In the genomic region with DNA sequence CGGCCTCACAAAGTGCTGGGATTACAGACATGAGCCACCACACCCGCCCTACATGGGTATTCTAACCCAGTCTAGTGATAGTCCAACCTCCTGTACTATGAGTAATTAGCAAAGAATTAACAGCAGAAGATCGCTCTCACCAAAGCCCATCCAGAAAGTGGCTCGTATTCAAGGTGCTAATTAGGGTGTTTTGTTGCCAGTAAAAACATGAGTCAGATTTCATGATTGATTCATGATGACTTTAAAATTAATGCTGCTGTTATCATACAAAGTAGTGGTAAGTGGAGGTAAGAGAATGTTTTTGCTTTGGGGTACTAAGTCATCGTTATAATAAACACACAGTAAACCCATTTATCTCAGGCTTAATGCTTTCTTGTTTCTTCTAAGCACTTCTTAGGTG, we compare ENCODE assay signal across 15 cellular contexts.
A peak's percentile ranks its signal among the peaks of the same experiment; 100 is the strongest.
DNase-seq lines count a peak whose midpoint lies in the region; ATAC-seq and TF ChIP-seq lines count a peak whose summit lies in the region.
"Had no signal": no experiment of that assay in that cellular context is flagged by ENCODE, and none has a peak within 500 bp of the region (broad histone marks: within the 10 kb centered on the region; RNA-seq: fewer than 3 reads in every experiment).

No MANE protein-coding gene starts in this region.

- H3K4me3 ChIP-seq in colonic mucosa, result no peak overlapping the region

- H3K36me3 Mint-ChIP-seq in effector memory CD8-positive, alpha-beta T cell (ENCODE audit: insufficient read depth), result no peaks in the 10 kb centered on the region

- no peaks in the 10 kb centered on the region for H3K9me3 ChIP-seq in colonic mucosa

- intact Hi-C loops in colonic mucosa (cut with DNase I), result no loop called here

- no peak overlapping the region for H3K27ac ChIP-seq in foreskin keratinocyte
- H3K27ac ChIP-seq in colonic mucosa, result no peak overlapping the region

- no peaks in the 10 kb centered on the region for H3K9me3 Mint-ChIP-seq in effector memory CD8-positive, alpha-beta T cell
- H3K9me3 Mint-ChIP-seq: CD4-positive, alpha-beta T cell had no signal

- H3K4me1 ChIP-seq in foreskin keratinocyte (no peaks in the 10 kb centered on the region), colonic mucosa (no peaks in the 10 kb centered on the region)

- TF ChIP-seq CTCF in foreskin keratinocyte (conservative IDR thresholded peaks at IDR 0.05) (no peak), colonic mucosa (IDR thresholded peaks at IDR 0.05) (no peak)

- no peaks in the 10 kb centered on the region for H3K4me1 Mint-ChIP-seq in effector memory CD8-positive, alpha-beta T cell (ENCODE audit: low read depth in 2 of 2)

- H3K36me3 ChIP-seq in colonic mucosa, result no peaks in the 10 kb centered on the region

- no peaks in the 10 kb centered on the region for H3K27me3 Mint-ChIP-seq in effector memory CD8-positive, alpha-beta T cell
- H3K27me3 Mint-ChIP-seq: B cell; CD4-positive, alpha-beta T cell; IgD-negative memory B cell had no signal

- H3K4me3 Mint-ChIP-seq in effector memory CD8-positive, alpha-beta T cell, result no peak overlapping the region
- H3K4me3 Mint-ChIP-seq: B cell; CD4-positive, alpha-beta T cell; IgD-negative memory B cell had no signal

- no peak overlapping the region for H3K27ac Mint-ChIP-seq in effector memory CD8-positive, alpha-beta T cell
- H3K27ac Mint-ChIP-seq: B cell; CD4-positive, alpha-beta T cell; IgD-negative memory B cell had no signal

- peak; percentile 27 for DNase-seq in COR-L47 (lab: John Stamatoyannopoulos, UW)
- peak; percentile 59 for DNase-seq in Daoy (ENCODE audit: low read depth)
- peak; percentile 68 for DNase-seq in astrocyte of the hippocampus (ENCODE audit: low read depth, low spot score)
- peak in 1 of 2 donors; percentile 42 for DNase-seq in foreskin keratinocyte
- DNase-seq in colonic mucosa, result no peak
- no peak for DNase-seq in effector memory CD8-positive, alpha-beta T cell
- DNase-seq: C1 segment of cervical spinal cord; CD4-positive, alpha-beta T cell; DMS153; GF-D8 had no signal

- ATAC-seq in foreskin keratinocyte (peak; percentile 77), HG03354 (IDR thresholded peaks at IDR 0.05; ENCODE audit: poor library complexity, severe bottlenecking, unreplicated experiment) (no peak), GM18517 (IDR thresholded peaks at IDR 0.05; ENCODE audit: unreplicated experiment) (no peak)
- no peak for ATAC-seq in effector memory CD8-positive, alpha-beta T cell (replicated peaks)
- ATAC-seq: HCT116 had no signal

- H3K27me3 ChIP-seq in foreskin keratinocyte (no peaks in the 10 kb centered on the region), colonic mucosa (no peaks in the 10 kb centered on the region)

- H3K9ac ChIP-seq in colonic mucosa (ENCODE audit: low read depth in 2 of 2, low read length in 2 of 2), result no peak overlapping the region

Comparison
In these comparisons a context has a peak if more than half of its experiments do, and no peak if none do; other contexts are left out.
1. DNase-seq: peak in COR-L47 (single experiment), Daoy (single experiment) and astrocyte of the hippocampus (single experiment); none in colonic mucosa (single experiment) and effector memory CD8-positive, alpha-beta T cell (0 of 3).